ENCODE assay signal across 1 cellular context in the genomic region with DNA sequence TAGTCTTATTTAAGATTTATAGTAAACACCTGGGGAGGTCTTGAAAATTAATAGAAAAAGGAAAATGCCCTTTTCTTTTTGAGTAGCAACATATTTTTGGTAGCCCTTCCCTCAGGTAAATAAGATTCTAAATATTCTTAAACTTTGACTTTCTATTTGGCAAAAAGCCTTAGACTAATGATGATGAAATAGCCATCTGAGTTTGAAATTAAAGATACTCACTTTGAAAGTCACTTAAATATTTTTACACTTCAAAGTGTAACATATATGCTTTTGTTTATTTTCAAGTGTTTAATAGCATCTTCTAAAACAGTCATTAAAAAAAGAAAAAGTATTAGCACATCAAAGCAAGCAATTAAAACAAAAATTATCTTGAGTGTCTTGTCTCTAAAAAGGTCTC.
TF ChIP-seq lines count a peak whose summit lies in the region.

No MANE protein-coding gene starts in this region.

TF ChIP-seq in SK-N-SH treated with all-trans-retinoic acid at 6 μM for 48 hours, 23 proteins besides CTCF, POLR2A, EP300 and RAD21 (continued from another document):
- TF ChIP-seq, protein P1, sequence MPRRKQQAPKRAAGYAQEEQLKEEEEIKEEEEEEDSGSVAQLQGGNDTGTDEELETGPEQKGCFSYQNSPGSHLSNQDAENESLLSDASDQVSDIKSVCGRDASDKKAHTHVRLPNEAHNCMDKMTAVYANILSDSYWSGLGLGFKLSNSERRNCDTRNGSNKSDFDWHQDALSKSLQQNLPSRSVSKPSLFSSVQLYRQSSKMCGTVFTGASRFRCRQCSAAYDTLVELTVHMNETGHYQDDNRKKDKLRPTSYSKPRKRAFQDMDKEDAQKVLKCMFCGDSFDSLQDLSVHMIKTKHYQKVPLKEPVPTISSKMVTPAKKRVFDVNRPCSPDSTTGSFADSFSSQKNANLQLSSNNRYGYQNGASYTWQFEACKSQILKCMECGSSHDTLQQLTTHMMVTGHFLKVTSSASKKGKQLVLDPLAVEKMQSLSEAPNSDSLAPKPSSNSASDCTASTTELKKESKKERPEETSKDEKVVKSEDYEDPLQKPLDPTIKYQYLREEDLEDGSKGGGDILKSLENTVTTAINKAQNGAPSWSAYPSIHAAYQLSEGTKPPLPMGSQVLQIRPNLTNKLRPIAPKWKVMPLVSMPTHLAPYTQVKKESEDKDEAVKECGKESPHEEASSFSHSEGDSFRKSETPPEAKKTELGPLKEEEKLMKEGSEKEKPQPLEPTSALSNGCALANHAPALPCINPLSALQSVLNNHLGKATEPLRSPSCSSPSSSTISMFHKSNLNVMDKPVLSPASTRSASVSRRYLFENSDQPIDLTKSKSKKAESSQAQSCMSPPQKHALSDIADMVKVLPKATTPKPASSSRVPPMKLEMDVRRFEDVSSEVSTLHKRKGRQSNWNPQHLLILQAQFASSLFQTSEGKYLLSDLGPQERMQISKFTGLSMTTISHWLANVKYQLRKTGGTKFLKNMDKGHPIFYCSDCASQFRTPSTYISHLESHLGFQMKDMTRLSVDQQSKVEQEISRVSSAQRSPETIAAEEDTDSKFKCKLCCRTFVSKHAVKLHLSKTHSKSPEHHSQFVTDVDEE (CRISPR knock-in tag; IDR thresholded peaks at IDR 0.05): no peak
- TF ChIP-seq ZNF70 (CRISPR knock-in tag; IDR thresholded peaks at IDR 0.05) (no peak), ISL1 (CRISPR knock-in tag; IDR thresholded peaks at IDR 0.05) (no peak), ZFP3 (CRISPR knock-in tag; IDR thresholded peaks at IDR 0.05) (no peak), CSDC2 (CRISPR knock-in tag; IDR thresholded peaks at IDR 0.05) (no peak), BACH2 (CRISPR knock-in tag; IDR thresholded peaks at IDR 0.05; ENCODE audit: borderline replicate concordance) (no peak), ZFP30 (CRISPR knock-in tag; IDR thresholded peaks at IDR 0.05) (no peak), ARNTL (CRISPR knock-in tag; IDR thresholded peaks at IDR 0.05; ENCODE audit: borderline replicate concordance, low read depth) (no peak)
